20 cellular contexts compared by ENCODE assay signal in the genomic region with DNA sequence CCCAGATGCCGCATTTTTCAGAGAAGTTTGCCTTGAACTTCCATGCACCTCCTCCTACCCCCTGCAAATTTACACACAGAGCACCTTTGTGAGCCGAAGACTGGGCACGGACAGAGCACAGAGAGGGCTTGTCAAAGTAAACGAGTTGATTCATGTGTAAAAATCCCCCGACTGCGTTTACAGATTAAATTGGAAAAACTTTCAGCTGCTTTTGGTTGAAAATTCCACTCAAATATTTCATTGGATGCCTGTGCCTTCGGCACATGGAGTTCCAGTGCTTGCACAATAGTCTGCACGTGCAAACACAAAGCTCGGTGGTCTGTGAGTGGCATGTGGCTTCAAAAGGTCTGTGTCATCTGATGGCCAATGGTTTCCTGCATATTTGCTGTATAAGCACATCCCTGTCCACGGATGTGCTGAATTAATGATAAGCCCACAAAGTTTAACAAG.
DNase-seq lines count a peak whose midpoint lies in the region; ATAC-seq, FAIRE-seq and TF ChIP-seq lines count a peak whose summit lies in the region.
"Had no signal": no experiment of that assay in that cellular context is flagged by ENCODE, and none has a peak within 500 bp of the region (broad histone marks: within the 10 kb centered on the region; RNA-seq: fewer than 3 reads in every experiment).

No MANE protein-coding gene starts in this region.

- peak overlapping the region in 3 of 4 donors; percentile 33 to 48 (median 35) for H3K27ac ChIP-seq in pancreas
- no peak overlapping the region for H3K27ac ChIP-seq in A673 (ENCODE audit: low read depth, low read length, poor library complexity, severe bottlenecking)
- H3K27ac ChIP-seq: BLaER1 treated with 17β-estradiol and CSF1 and Interleukin-3, amounts not matched to agents 10 nM and 100 nM had no signal

- ATAC-seq in pancreas, result peak; percentile 50 to 90 (median 71)
- ATAC-seq in GM19395 (IDR thresholded peaks at IDR 0.05; ENCODE audit: unreplicated experiment), result no peak
- ATAC-seq: activated CD8-positive, alpha-beta memory T cell treated with anti-CD3 and anti-CD28 coated beads, Interleukin-2, amount 10 ng/mL, durations not matched to agents 7 days and 5 days; naive thymus-derived CD4-positive, alpha-beta T cell; Right ventricle myocardium inferior; stimulated activated naive B cell treated with anti-CD40 and anti-IgM and Interleukin-4, amounts not matched to agents 10 μg/mL and 1 μg/mL and 100 μg/mL, for 72 hours had no signal

- DNase-seq in GM03348 (ENCODE audit: low spot score) (peak; percentile 33), NT2/D1 (ENCODE audit: low read depth, low spot score) (peak; percentile 15), epithelial cell of proximal tubule (ENCODE audit: low read depth) (peak; percentile 36), pancreas (peak in 2 of 6 donors; percentile 13 to 33), A673 (ENCODE audit: low spot score) (no peak), NCI-H2029 (lab: John Stamatoyannopoulos, UW) (no peak)
- DNase-seq in activated naive CD4-positive, alpha-beta T cell treated with anti-CD3 and anti-CD28 coated beads for 36 hours, result no peak
- DNase-seq: activated CD4-positive, CD25-positive, alpha-beta regulatory T cell treated with anti-CD3 and anti-CD28 coated beads, Interleukin-2, amount 50 U/mL, for 72 hours; activated CD8-positive, alpha-beta memory T cell treated with anti-CD3 and anti-CD28 coated beads, Interleukin-2, amount 10 ng/mL, durations not matched to agents 7 days and 5 days; naive thymus-derived CD4-positive, alpha-beta T cell; NCI-H446; posterior cingulate gyrus; stimulated activated naive B cell treated with anti-CD40 and anti-IgM and Interleukin-4, amounts not matched to agents 10 μg/mL and 1 μg/mL and 100 μg/mL, for 72 hours had no signal

- H3K36me3 Mint-ChIP-seq in activated naive CD4-positive, alpha-beta T cell treated with anti-CD3 and anti-CD28 coated beads for 36 hours (ENCODE audit: low read depth), result no peaks in the 10 kb centered on the region
- H3K36me3 Mint-ChIP-seq: activated CD8-positive, alpha-beta memory T cell treated with anti-CD3 and anti-CD28 coated beads, Interleukin-2, amount 10 ng/mL, durations not matched to agents 7 days and 5 days; naive thymus-derived CD4-positive, alpha-beta T cell; stimulated activated naive B cell treated with anti-CD40 and anti-IgM and Interleukin-4, amounts not matched to agents 10 μg/mL and 1 μg/mL and 100 μg/mL, for 72 hours had no signal

- H3K9me3 ChIP-seq in NT2/D1 (ENCODE audit: insufficient read depth, low read length) (no peaks in the 10 kb centered on the region), pancreas (no peaks in the 10 kb centered on the region), A673 (ENCODE audit: low read depth, low read length, poor library complexity, severe bottlenecking) (no peaks in the 10 kb centered on the region)

- H3K27me3 ChIP-seq in NT2/D1 (ENCODE audit: insufficient read depth, insufficient read length) (no peaks in the 10 kb centered on the region), pancreas (peaks cover 0 to 8% (median 3%) of the 10 kb centered on the region in 4 donors), A673 (replicated peaks; ENCODE audit: insufficient read depth, low read depth, low read length, poor library complexity) (peaks cover 45% of the 10 kb centered on the region)
- H3K27me3 ChIP-seq: BLaER1 treated with 17β-estradiol and CSF1 and Interleukin-3, amounts not matched to agents 10 nM and 100 nM had no signal

- WGBS in pancreas, 2 donors, result 10 to 14% methylated on average over 10 of the region's 10 CpGs

- intact Hi-C loops in pancreas (cut with DNase I) (no loop called here), A673 (cut with micrococcal nuclease; ENCODE audit: unreplicated experiment) (no loop called here)
- intact Hi-C loops in activated naive CD4-positive, alpha-beta T cell treated with anti-CD3 and anti-CD28 coated beads for 36 hours (cut with micrococcal nuclease), result no loop called here

- POLR2A ChIA-PET in A673 (lab: Charles Lee; ENCODE audit: low non-redundant PET), result no interaction called here

- H3K36me3 ChIP-seq in NT2/D1 (ENCODE audit: insufficient read depth, insufficient read length, low read length) (no peaks in the 10 kb centered on the region), pancreas (no peaks in the 10 kb centered on the region), A673 (ENCODE audit: insufficient read depth, low read length, poor library complexity, severe bottlenecking) (no peaks in the 10 kb centered on the region)
- H3K36me3 ChIP-seq: BLaER1 treated with 17β-estradiol and CSF1 and Interleukin-3, amounts not matched to agents 10 nM and 100 nM had no signal

- CTCF ChIA-PET in activated naive CD4-positive, alpha-beta T cell treated with anti-CD3 and anti-CD28 coated beads for 36 hours (lab: Charles Lee), result no interaction called here
- CTCF ChIA-PET in A673 (lab: Charles Lee), result no interaction called here

- TF ChIP-seq CTCF in epithelial cell of proximal tubule (conservative IDR thresholded peaks at IDR 0.05; ENCODE audit: low read depth, low read length) (no peak), pancreas (IDR thresholded peaks at IDR 0.05) (no peak), A673 (conservative IDR thresholded peaks at IDR 0.05; ENCODE audit: low read depth, low read length) (no peak)

- no TSS peak for BruUV-seq in A673 (replicated peaks; lab: Mats Ljungman, UMichigan)

- no peaks in the 10 kb centered on the region for H3K27me3 Mint-ChIP-seq in activated naive CD4-positive, alpha-beta T cell treated with anti-CD3 and anti-CD28 coated beads for 36 hours (ENCODE audit: low read depth)

- no peaks in the 10 kb centered on the region for H3K4me1 Mint-ChIP-seq in activated naive CD4-positive, alpha-beta T cell treated with anti-CD3 and anti-CD28 coated beads for 36 hours (ENCODE audit: low read depth)
- H3K4me1 Mint-ChIP-seq: activated CD8-positive, alpha-beta memory T cell treated with anti-CD3 and anti-CD28 coated beads, Interleukin-2, amount 10 ng/mL, durations not matched to agents 7 days and 5 days; naive thymus-derived CD4-positive, alpha-beta T cell; stimulated activated naive B cell treated with anti-CD40 and anti-IgM and Interleukin-4, amounts not matched to agents 10 μg/mL and 1 μg/mL and 100 μg/mL, for 72 hours had no signal

- no peaks in the 10 kb centered on the region for H3K9me3 Mint-ChIP-seq in activated naive CD4-positive, alpha-beta T cell treated with anti-CD3 and anti-CD28 coated beads for 36 hours
- H3K9me3 Mint-ChIP-seq: activated T-helper 2 cell treated with anti-CD3 and anti-CD28 coated beads, Interferon-gamma antibody, Interleukin-2, Interleukin-4, amounts not matched to agents 10 μg/mL and 5 μg/mL and 100 μg/mL, durations not matched to agents 14 hours and 24 hours and 36 hours; T-helper 2 cell treated with Interferon-gamma antibody and Interleukin-4, amounts not matched to agents 5 μg/mL and 100 μg/mL, for 36 hours had no signal

- FAIRE-seq in pancreas (lab: Jason Lieb, UNC), result no peak
- FAIRE-seq: H54 had no signal

- no peaks in the 10 kb centered on the region for H3K4me1 ChIP-seq in NT2/D1 (ENCODE audit: insufficient read depth, insufficient read length)
- H3K4me1 ChIP-seq in pancreas, result no peaks in the 10 kb centered on the region
- H3K4me1 ChIP-seq in A673 (ENCODE audit: insufficient read depth, low read length, poor library complexity, severe bottlenecking), result no peaks in the 10 kb centered on the region
- H3K4me1 ChIP-seq: BLaER1 treated with 17β-estradiol and CSF1 and Interleukin-3, amounts not matched to agents 10 nM and 100 nM had no signal

- H3K27ac Mint-ChIP-seq in activated naive CD4-positive, alpha-beta T cell treated with anti-CD3 and anti-CD28 coated beads for 36 hours, result no peak overlapping the region
- H3K27ac Mint-ChIP-seq: activated CD8-positive, alpha-beta memory T cell treated with anti-CD3 and anti-CD28 coated beads, Interleukin-2, amount 10 ng/mL, durations not matched to agents 7 days and 5 days; activated T-helper 2 cell treated with anti-CD3 and anti-CD28 coated beads, Interferon-gamma antibody, Interleukin-2, Interleukin-4, amounts not matched to agents 10 μg/mL and 5 μg/mL and 100 μg/mL, durations not matched to agents 14 hours and 24 hours and 36 hours; naive thymus-derived CD4-positive, alpha-beta T cell; stimulated activated naive B cell treated with anti-CD40 and anti-IgM and Interleukin-4, amounts not matched to agents 10 μg/mL and 1 μg/mL and 100 μg/mL, for 72 hours; T-helper 2 cell treated with Interferon-gamma antibody and Interleukin-4, amounts not matched to agents 5 μg/mL and 100 μg/mL, for 36 hours had no signal

- no peak overlapping the region for H3K4me3 ChIP-seq in NT2/D1 (ENCODE audit: insufficient read length, low read depth)
- no peak overlapping the region for H3K4me3 ChIP-seq in epithelial cell of proximal tubule (ENCODE audit: low read depth, low read length)
- H3K4me3 ChIP-seq in pancreas, result no peak overlapping the region
- no peak overlapping the region for H3K4me3 ChIP-seq in A673 (ENCODE audit: low read depth, low read length, poor library complexity, severe bottlenecking)
- H3K4me3 ChIP-seq: BLaER1 treated with 17β-estradiol and CSF1 and Interleukin-3, amounts not matched to agents 10 nM and 100 nM; lung had no signal

- H3K4me3 Mint-ChIP-seq in activated naive CD4-positive, alpha-beta T cell treated with anti-CD3 and anti-CD28 coated beads for 36 hours, result no peak overlapping the region
- H3K4me3 Mint-ChIP-seq: activated CD8-positive, alpha-beta memory T cell treated with anti-CD3 and anti-CD28 coated beads, Interleukin-2, amount 10 ng/mL, durations not matched to agents 7 days and 5 days; naive thymus-derived CD4-positive, alpha-beta T cell; stimulated activated naive B cell treated with anti-CD40 and anti-IgM and Interleukin-4, amounts not matched to agents 10 μg/mL and 1 μg/mL and 100 μg/mL, for 72 hours; T-helper 2 cell treated with Interferon-gamma antibody and Interleukin-4, amounts not matched to agents 5 μg/mL and 100 μg/mL, for 36 hours had no signal

- no peak overlapping the region for H3K9ac ChIP-seq in NT2/D1 (ENCODE audit: insufficient read length, low read depth)
- H3K9ac ChIP-seq: BLaER1 treated with 17β-estradiol and CSF1 and Interleukin-3, amounts not matched to agents 10 nM and 100 nM had no signal

Comparison
In these comparisons a context has a peak if more than half of its experiments do, and no peak if none do; other contexts are left out.
1. DNase-seq: peak in GM03348 (single experiment), NT2/D1 (single experiment) and epithelial cell of proximal tubule (single experiment); none in activated naive CD4-positive, alpha-beta T cell treated with anti-CD3 and anti-CD28 coated beads for 36 hours (single experiment), A673 (single experiment) and NCI-H2029 (single experiment).